8 cellular contexts compared by ENCODE assay signal in the genomic region with DNA sequence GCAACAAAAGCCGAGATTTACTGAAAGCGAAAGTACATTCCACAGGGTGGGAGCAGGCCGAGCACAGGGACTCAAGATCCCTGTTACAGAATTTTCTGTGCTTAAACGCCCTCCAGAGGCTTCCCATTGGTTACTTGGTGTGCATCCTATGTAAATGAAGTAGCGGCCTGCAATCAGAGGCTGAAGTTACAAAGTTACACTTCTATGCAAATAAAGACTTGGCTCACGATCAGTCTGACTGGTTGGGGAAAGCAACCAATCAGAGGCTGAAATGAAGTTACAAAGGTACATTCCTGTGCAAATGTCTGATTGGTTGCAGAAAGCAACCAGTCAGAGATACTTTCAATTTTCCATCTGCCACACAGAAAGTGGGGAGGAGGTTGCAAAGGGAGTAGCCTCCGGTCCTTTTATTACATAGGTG. TPM values are rescaled to one million over a fixed set of nuclear protein-coding genes. Genes with fewer than 3 reads are reported as not detected.
DNase-seq lines count a peak whose midpoint lies in the region; ATAC-seq lines count a peak whose summit lies in the region.

No MANE protein-coding gene starts in this region.

- H3K36me3 Mint-ChIP-seq in activated CD4-positive, alpha-beta memory T cell treated with anti-CD3 and anti-CD28 coated beads, Interleukin-2, amount 10 ng/mL, durations not matched to agents 7 days and 5 days (ENCODE audit: low read depth): no peaks in the 10 kb centered on the region

- no peak overlapping the region for H3K27ac ChIP-seq in trophoblast cell (ENCODE audit: low read depth, low read length)

- no peaks in the 10 kb centered on the region for H3K36me3 ChIP-seq in trophoblast cell (ENCODE audit: control insufficient read depth in 1 of 2, insufficient read depth in 2 of 2, low read length in 2 of 2)

- H4K12ac ChIP-seq in trophoblast cell (ENCODE audit: low read depth, low read length): no peak overlapping the region

- H3K4me2 ChIP-seq in trophoblast cell (ENCODE audit: low read length): no peak overlapping the region

- H4K8ac ChIP-seq in trophoblast cell (ENCODE audit: low read depth, low read length): no peak overlapping the region

- H3K79me1 ChIP-seq in trophoblast cell (ENCODE audit: low read length): no peaks in the 10 kb centered on the region

- H3K18ac ChIP-seq in trophoblast cell (ENCODE audit: low read length): no peak overlapping the region

- DNase-seq in ACHN (peak; percentile 98), HT1080 (ENCODE audit: low read depth) (peak; percentile 91), Right ventricle myocardium superior (no peak), trophoblast cell (peak; percentile 54 to 77)
- peak; percentile 21 for DNase-seq in activated CD4-positive, alpha-beta memory T cell treated with anti-CD3 and anti-CD28 coated beads, Interleukin-2, amount 10 ng/mL, durations not matched to agents 7 days and 5 days

- H2BK5ac ChIP-seq in trophoblast cell (ENCODE audit: low read depth, low read length, poor library complexity): no peak overlapping the region

- no peak overlapping the region for H3K14ac ChIP-seq in trophoblast cell (ENCODE audit: low read length)

- in situ Hi-C loops in ACHN (cut with HindIII; ENCODE audit: low pct_ligation_motif_present, low pct_unique_long_range_greater_than_20kb, low sequenced_read_pairs): no loop called here

- no peak overlapping the region for H2AK5ac ChIP-seq in trophoblast cell (ENCODE audit: low read length)

- no peaks in the 10 kb centered on the region for H3K9me3 Mint-ChIP-seq in activated CD4-positive, alpha-beta memory T cell treated with anti-CD3 and anti-CD28 coated beads, Interleukin-2, amount 10 ng/mL, durations not matched to agents 7 days and 5 days

- no peak overlapping the region for H3K27ac Mint-ChIP-seq in activated CD4-positive, alpha-beta memory T cell treated with anti-CD3 and anti-CD28 coated beads, Interleukin-2, amount 10 ng/mL, durations not matched to agents 7 days and 5 days

- no peaks in the 10 kb centered on the region for H3K79me2 ChIP-seq in trophoblast cell (ENCODE audit: control insufficient read depth, insufficient read depth, low read length, poor library complexity)

- POLR2A ChIA-PET in activated CD4-positive, alpha-beta memory T cell treated with anti-CD3 and anti-CD28 coated beads, Interleukin-2, amount 10 ng/mL, durations not matched to agents 7 days and 5 days (lab: Charles Lee): no interaction called here

- H3K27me3 ChIP-seq in trophoblast cell (ENCODE audit: insufficient read depth, low read length): no peaks in the 10 kb centered on the region

- H3K9me3 ChIP-seq in trophoblast cell (ENCODE audit: insufficient read depth, low read depth, low read length): no peaks in the 10 kb centered on the region

- no peak overlapping the region for H4K91ac ChIP-seq in trophoblast cell (ENCODE audit: low read depth, low read length)

- CTCF ChIA-PET in activated CD4-positive, alpha-beta memory T cell treated with anti-CD3 and anti-CD28 coated beads, Interleukin-2, amount 10 ng/mL, durations not matched to agents 7 days and 5 days (lab: Charles Lee): no interaction called here

- no CpG with 5 or more reads among the region's 7 CpGs for WGBS in trophoblast cell (ENCODE audit: extremely low coverage, insufficient coverage, insufficient read length)

- intact Hi-C loops in Right ventricle myocardium superior (cut with DNase I): no loop called here

- no peak overlapping the region for H3K4ac ChIP-seq in trophoblast cell (ENCODE audit: low read depth, low read length)

- no peak overlapping the region for H2BK12ac ChIP-seq in trophoblast cell (ENCODE audit: low read length)

- H3K23ac ChIP-seq in trophoblast cell (ENCODE audit: low read length): no peak overlapping the region

- H3K9ac ChIP-seq in trophoblast cell (ENCODE audit: low read length): no peak overlapping the region

- peaks cover 9% of the 10 kb centered on the region for H3K4me1 Mint-ChIP-seq in activated CD4-positive, alpha-beta memory T cell treated with anti-CD3 and anti-CD28 coated beads, Interleukin-2, amount 10 ng/mL, durations not matched to agents 7 days and 5 days

- no peak overlapping the region for H2BK120ac ChIP-seq in trophoblast cell (ENCODE audit: insufficient read depth, low read length, poor library complexity)

- peak overlapping the region; percentile 45 for H3K4me3 Mint-ChIP-seq in activated CD4-positive, alpha-beta memory T cell treated with anti-CD3 and anti-CD28 coated beads, Interleukin-2, amount 10 ng/mL, durations not matched to agents 7 days and 5 days

- H3K27me3 Mint-ChIP-seq in activated CD4-positive, alpha-beta memory T cell treated with anti-CD3 and anti-CD28 coated beads, Interleukin-2, amount 10 ng/mL, durations not matched to agents 7 days and 5 days: peaks cover 2% of the 10 kb centered on the region

- peak; percentile 67 for ATAC-seq in Right ventricle myocardium superior (ENCODE audit: poor library complexity)
- ATAC-seq in GM21367 (IDR thresholded peaks at IDR 0.05; ENCODE audit: unreplicated experiment): no peak
- ATAC-seq in GM21717 (IDR thresholded peaks at IDR 0.05; ENCODE audit: unreplicated experiment): no peak
- no peak for ATAC-seq in GM21723 (IDR thresholded peaks at IDR 0.05; ENCODE audit: unreplicated experiment)

- no peak overlapping the region for H3K4me3 ChIP-seq in trophoblast cell (ENCODE audit: low read depth, low read length)

- H2AFZ ChIP-seq in trophoblast cell (ENCODE audit: insufficient read depth, low read length, poor library complexity): no peak overlapping the region

- peaks cover 0 to 4% of the 10 kb centered on the region in 2 experiments for H3K4me1 ChIP-seq in trophoblast cell (ENCODE audit: control insufficient read depth in 1 of 2, insufficient read depth in 2 of 2, low read length in 2 of 2)

RNA-seq across cellular contexts. Expression of gene ACBD7, which starts 4.1 kb away (rescaled TPM):
- 0.27 and 0.39 TPM in 2 replicates for total RNA-seq in HT1080 (2014; rRNA removed; shearing (Covaris generic))
- polyA plus RNA-seq in HT1080 (2015; cell fraction: cytosol; rRNA removed): 0.99 and 2.1 TPM in 2 replicates
- polyA plus RNA-seq in HT1080 (2015; cell fraction: nucleus; rRNA removed): 0.45 and 0.76 TPM in 2 replicates
- total RNA-seq in activated CD4-positive, alpha-beta memory T cell treated with anti-CD3 and anti-CD28 coated beads, Interleukin-2, amount 10 ng/mL, durations not matched to agents 7 days and 5 days: 1 to 10 TPM; 2.1 to 2.6 TPM
- not detected for total RNA-seq in Right ventricle myocardium superior
- polyA plus RNA-seq in trophoblast cell (2013): 0.16 and 0.18 TPM in 2 replicates

RNA-seq across cellular contexts. Expression of gene RPP38, which starts 12.6 kb away (rescaled TPM):
- 14.0 and 20.4 TPM in 2 replicates for total RNA-seq in HT1080 (2014; rRNA removed; shearing (Covaris generic))
- 21.9 and 25.8 TPM in 2 replicates for polyA plus RNA-seq in HT1080 (2015; cell fraction: cytosol; rRNA removed)
- polyA plus RNA-seq in HT1080 (2015; cell fraction: nucleus; rRNA removed): 13.5 and 14.5 TPM in 2 replicates
- total RNA-seq in activated CD4-positive, alpha-beta memory T cell treated with anti-CD3 and anti-CD28 coated beads, Interleukin-2, amount 10 ng/mL, durations not matched to agents 7 days and 5 days: 10 to 100 TPM; 14.9 to 16.8 TPM
- 9.2 TPM for total RNA-seq in Right ventricle myocardium superior
- 22.1 and 24.6 TPM in 2 replicates for polyA plus RNA-seq in trophoblast cell (2013)

RNA-seq across cellular contexts. Expression of gene OLAH, which starts 40.8 kb away (rescaled TPM):
- total RNA-seq in HT1080 (2014; rRNA removed; shearing (Covaris generic)): not detected in 2 replicates
- polyA plus RNA-seq in HT1080 (2015; cell fraction: cytosol; rRNA removed): 0.28 and 0.60 TPM in 2 replicates
- 0.26 and 0.37 TPM in 2 replicates for polyA plus RNA-seq in HT1080 (2015; cell fraction: nucleus; rRNA removed)
- 1 to 10 TPM; 4.0 to 4.2 TPM for total RNA-seq in activated CD4-positive, alpha-beta memory T cell treated with anti-CD3 and anti-CD28 coated beads, Interleukin-2, amount 10 ng/mL, durations not matched to agents 7 days and 5 days
- total RNA-seq in Right ventricle myocardium superior: 0.27 TPM
- 0.10 and 0.29 TPM in 2 replicates for polyA plus RNA-seq in trophoblast cell (2013)
